Comparison of ENCODE assay signal across 11 cellular contexts in genomic region chr2:113027691-113028090, GRCh38. TPM values are rescaled to one million over a fixed set of nuclear protein-coding genes. Genes with fewer than 3 reads are reported as not detected.
"Had no signal": no experiment of that assay in that cellular context is flagged by ENCODE, and none has a peak within 500 bp of the region (broad histone marks: within the 10 kb centered on the region; RNA-seq: fewer than 3 reads in every experiment).

No MANE protein-coding gene starts in this region.

- H3K4me3 Mint-ChIP-seq: HFFc6, IgD-negative memory B cell had no signal

- H3K27ac ChIP-seq: HL-60 had no signal

- H3K4me3 ChIP-seq: HAP-1 had no signal

- DNase-seq: GOT3, HFFc6, KG1 had no signal

- H3K36me3 Mint-ChIP-seq: IgD-negative memory B cell had no signal

- H3K36me3 ChIP-seq: HAP-1 had no signal

- H3K4me1 ChIP-seq: HAP-1 had no signal

- H3K27ac Mint-ChIP-seq: HFFc6, IgD-negative memory B cell had no signal

- H3K9me3 ChIP-seq: HAP-1 had no signal

- H3K9me3 Mint-ChIP-seq: HFFc6 had no signal

- ATAC-seq: HCT116, HepG2 had no signal

RNA-seq across cellular contexts. Expression of gene IL36A, which starts 22.4 kb away (rescaled TPM):
- total RNA-seq: H4, H7, HepG2, HFFc6, HT1080 had no signal
- polyA plus RNA-seq: HepG2, IgD-negative memory B cell had no signal

RNA-seq across cellular contexts. Expression of gene IL36B, which starts 25.0 kb away (rescaled TPM):
- total RNA-seq: H4, H7, HepG2, HFFc6, HT1080 had no signal
- polyA plus RNA-seq: HepG2, IgD-negative memory B cell had no signal

RNA-seq across cellular contexts. Expression of gene IL36RN, which starts 31.3 kb away (rescaled TPM):
- total RNA-seq: H4, H7, HepG2, HFFc6, HT1080 had no signal
- polyA plus RNA-seq: HepG2, IgD-negative memory B cell had no signal

RNA-seq across cellular contexts. Expression of gene IL1F10, which starts 40.1 kb away (rescaled TPM):
- total RNA-seq: H4, H7, HepG2, HFFc6, HT1080 had no signal
- polyA plus RNA-seq: HepG2, IgD-negative memory B cell had no signal

RNA-seq across cellular contexts. Expression of gene IL36G, which starts 49.9 kb away (rescaled TPM):
- total RNA-seq: H4, H7, HepG2, HFFc6, HT1080 had no signal
- polyA plus RNA-seq: HepG2, IgD-negative memory B cell had no signal
